In genomic region chr1:228393268-228393699, GRCh38 we compare ENCODE assay signal across 8 cellular contexts. TPM values are rescaled to one million over a fixed set of nuclear protein-coding genes. Genes with fewer than 3 reads are reported as not detected.
DNase-seq lines count a peak whose midpoint lies in the region; ATAC-seq and TF ChIP-seq lines count a peak whose summit lies in the region.

No MANE protein-coding gene starts in this region.

- H3K79me2 ChIP-seq in mammary epithelial cell (ENCODE audit: insufficient read depth, low read length), result peaks cover 9% of the 10 kb centered on the region

- peak overlapping the region in 3 of 7 donors; percentile 22 to 57 (median 28) for H3K27ac Mint-ChIP-seq in CD14-positive monocyte
- H3K27ac Mint-ChIP-seq in activated T-helper 2 cell treated with anti-CD3 and anti-CD28 coated beads, Interferon-gamma antibody, Interleukin-2, Interleukin-4, amounts not matched to agents 10 μg/mL and 5 μg/mL and 100 μg/mL, durations not matched to agents 14 hours and 24 hours and 36 hours, result no peak overlapping the region

- no peaks in the 10 kb centered on the region for H3K27me3 ChIP-seq in mammary epithelial cell (ENCODE audit: insufficient read depth, low read length)

- H3K27me3 Mint-ChIP-seq in CD14-positive monocyte (ENCODE audit: low read depth in 3 of 3), result peaks cover 0 to 7% (median 2%) of the 10 kb centered on the region in 3 donors
- no peaks in the 10 kb centered on the region for H3K27me3 Mint-ChIP-seq in activated T-helper 2 cell treated with anti-CD3 and anti-CD28 coated beads, Interferon-gamma antibody, Interleukin-2, Interleukin-4, amounts not matched to agents 10 μg/mL and 5 μg/mL and 100 μg/mL, durations not matched to agents 14 hours and 24 hours and 36 hours (ENCODE audit: low read depth)

- no peak overlapping the region for H3K27ac ChIP-seq in mammary epithelial cell (ENCODE audit: insufficient read depth, low read depth, low read length)

- peaks cover 48 to 57% of the 10 kb centered on the region in 2 donors for H3K36me3 Mint-ChIP-seq in CD14-positive monocyte
- H3K36me3 Mint-ChIP-seq in activated T-helper 2 cell treated with anti-CD3 and anti-CD28 coated beads, Interferon-gamma antibody, Interleukin-2, Interleukin-4, amounts not matched to agents 10 μg/mL and 5 μg/mL and 100 μg/mL, durations not matched to agents 14 hours and 24 hours and 36 hours (ENCODE audit: low read depth), result peaks cover 42% of the 10 kb centered on the region

- TF ChIP-seq CTCF in CD14-positive monocyte (IDR thresholded peaks at IDR 0.05) (peak; percentile 32), mammary epithelial cell (conservative IDR thresholded peaks at IDR 0.05 in 1 of 2, IDR thresholded peaks at IDR 0.05 in 1 of 2; ENCODE audit: extremely low read depth in 1 of 2, insufficient read depth in 1 of 2, low read depth in 1 of 2, low read length in 2 of 2) (peak; percentile 39 to 72)

- BruUV-seq in mammary epithelial cell (replicated peaks; lab: Mats Ljungman, UMichigan), result no TSS peak

- no peak overlapping the region for H2AFZ ChIP-seq in mammary epithelial cell (ENCODE audit: low read depth, low read length)

- CTCF ChIA-PET in mammary epithelial cell (lab: Charles Lee; ENCODE audit: low non-redundant PET), result no interaction called here

- intact Hi-C loops in CD14-positive monocyte (cut with micrococcal nuclease) (no loop called here), mammary epithelial cell (cut with micrococcal nuclease) (loop anchor here (1.0 to 5.0 kb wide), 4 partner anchors 128 to 396 kb away; no protein-coding TSS in a partner anchor)
- intact Hi-C loops in activated T-helper 2 cell treated with anti-CD3 and anti-CD28 coated beads, Interferon-gamma antibody, Interleukin-2, Interleukin-4, amounts not matched to agents 10 μg/mL and 5 μg/mL and 100 μg/mL, durations not matched to agents 14 hours and 24 hours and 36 hours (cut with micrococcal nuclease), result no loop called here

- H3K9ac ChIP-seq in mammary epithelial cell (ENCODE audit: insufficient read depth, low read length), result no peak overlapping the region

- no peaks in the 10 kb centered on the region for H3K9me3 ChIP-seq in mammary epithelial cell (replicated peaks; ENCODE audit: insufficient read depth, low read length)

- H3K4me1 ChIP-seq in mammary epithelial cell (ENCODE audit: insufficient read depth, low read length), result no peaks in the 10 kb centered on the region

- H3K4me1 Mint-ChIP-seq in CD14-positive monocyte, result no peaks in the 10 kb centered on the region
- peaks cover 8% of the 10 kb centered on the region for H3K4me1 Mint-ChIP-seq in activated T-helper 2 cell treated with anti-CD3 and anti-CD28 coated beads, Interferon-gamma antibody, Interleukin-2, Interleukin-4, amounts not matched to agents 10 μg/mL and 5 μg/mL and 100 μg/mL, durations not matched to agents 14 hours and 24 hours and 36 hours (ENCODE audit: low read depth)

- no peak overlapping the region for H3K4me2 ChIP-seq in mammary epithelial cell (ENCODE audit: insufficient read depth, low read depth, low read length)

- H3K4me3 ChIP-seq in mammary epithelial cell (replicated peaks in 1 of 3; ENCODE audit: insufficient read depth in 1 of 3, low read depth in 2 of 3, low read length in 3 of 3), result no peak overlapping the region

- TF ChIP-seq EP300 in Ishikawa (IDR thresholded peaks at IDR 0.05; ENCODE audit: borderline replicate concordance), result no peak

- peak; percentile 40; the same call in 1 of the 2 replicates for TF ChIP-seq RAD21 in Ishikawa (IDR thresholded peaks at IDR 0.05; ENCODE audit: low read depth)

- peaks cover 5% of the 10 kb centered on the region for H3K36me3 ChIP-seq in mammary epithelial cell (ENCODE audit: insufficient read depth, low read length)

- H3K9me3 Mint-ChIP-seq in CD14-positive monocyte, result no peaks in the 10 kb centered on the region
- no peaks in the 10 kb centered on the region for H3K9me3 Mint-ChIP-seq in activated T-helper 2 cell treated with anti-CD3 and anti-CD28 coated beads, Interferon-gamma antibody, Interleukin-2, Interleukin-4, amounts not matched to agents 10 μg/mL and 5 μg/mL and 100 μg/mL, durations not matched to agents 14 hours and 24 hours and 36 hours

- no peak for ATAC-seq in HG02852 (IDR thresholded peaks at IDR 0.05; ENCODE audit: unreplicated experiment)

- H3K4me3 Mint-ChIP-seq in CD14-positive monocyte, result no peak overlapping the region
- H3K4me3 Mint-ChIP-seq in activated T-helper 2 cell treated with anti-CD3 and anti-CD28 coated beads, Interferon-gamma antibody, Interleukin-2, Interleukin-4, amounts not matched to agents 10 μg/mL and 5 μg/mL and 100 μg/mL, durations not matched to agents 14 hours and 24 hours and 36 hours (ENCODE audit: low read depth), result no peak overlapping the region

- H4K20me1 ChIP-seq in mammary epithelial cell (ENCODE audit: insufficient read depth, low read length), result peaks cover 2% of the 10 kb centered on the region

- dilution Hi-C loops in mammary epithelial cell (cut with HindIII; ENCODE audit: low sequenced_read_pairs), result no loop called here

- DNase-seq in CD14-positive monocyte (ENCODE audit: low spot score), result peak; percentile 41
- DNase-seq in mammary epithelial cell, result no peak
- peak; percentile 76 to 80 for DNase-seq in lung microvascular endothelial cell (ENCODE audit: low read depth in 2 of 2)
- no peak for DNase-seq in activated T-helper 2 cell treated with anti-CD3 and anti-CD28 coated beads, Interferon-gamma antibody, Interleukin-2, Interleukin-4, amounts not matched to agents 10 μg/mL and 5 μg/mL and 100 μg/mL, durations not matched to agents 14 hours and 24 hours and 36 hours (ENCODE audit: low spot score)
- no peak for DNase-seq in GDM1 (lab: John Stamatoyannopoulos, UW)
- DNase-seq in middle frontal gyrus (ENCODE audit: extremely low spot score, low spot score), result no peak

- 38% methylated on average over 8 of the region's 8 CpGs for WGBS in mammary epithelial cell (ENCODE audit: low coverage, missing lambda C conversion rate)

- in situ Hi-C loops in mammary epithelial cell (cut with MboI; ENCODE audit: low sequenced_read_pairs in 2 of 2), result no loop called here

TF ChIP-seq in Ishikawa, 13 proteins besides CTCF, POLR2A, EP300 and RAD21 (continues in another document):
- TF ChIP-seq ZBTB7A (IDR thresholded peaks at IDR 0.05; ENCODE audit: low read depth) (no peak), FOXM1 (IDR thresholded peaks at IDR 0.05; ENCODE audit: borderline replicate concordance, low read depth) (no peak), TEAD4 (IDR thresholded peaks at IDR 0.05) (no peak), NFIC (IDR thresholded peaks at IDR 0.05) (no peak), TAF1 (IDR thresholded peaks at IDR 0.05; ENCODE audit: low read depth) (no peak), USF1 (IDR thresholded peaks at IDR 0.05) (no peak), YY1 (IDR thresholded peaks at IDR 0.05; ENCODE audit: low read depth) (no peak), TCF12 (IDR thresholded peaks at IDR 0.05; ENCODE audit: low read depth) (no peak), CEBPB (IDR thresholded peaks at IDR 0.05) (no peak), EGR1 (IDR thresholded peaks at IDR 0.05) (no peak), REST (IDR thresholded peaks at IDR 0.05; ENCODE audit: low read depth) (no peak), CREB1 (IDR thresholded peaks at IDR 0.05; ENCODE audit: low read depth) (no peak)

RNA-seq across cellular contexts. Expression of gene TRIM11, which starts 13.4 kb away (rescaled TPM):
- polyA plus RNA-seq in CD14-positive monocyte (1 to 10 TPM; 9.1 to 9.4 TPM), mammary epithelial cell (17.3 TPM)
- total RNA-seq in mammary epithelial cell (10 to 100 TPM; 29.8 to 39.6 TPM), lung microvascular endothelial cell (8.7 and 12.3 TPM in 2 replicates)
- 34.0 TPM for polyA minus RNA-seq in mammary epithelial cell
- total RNA-seq in activated T-helper 2 cell treated with anti-CD3 and anti-CD28 coated beads, Interferon-gamma antibody, Interleukin-2, Interleukin-4, amounts not matched to agents 10 μg/mL and 5 μg/mL and 100 μg/mL, durations not matched to agents 14 hours and 24 hours and 36 hours, result 58.3 and 60.5 TPM in 2 replicates

RNA-seq across cellular contexts. Expression of gene TRIM17, which starts 23.4 kb away (rescaled TPM):
- polyA plus RNA-seq in CD14-positive monocyte, result not detected
- 1 to 10 TPM; 1.9 to 6.7 TPM for total RNA-seq in mammary epithelial cell
- 0.27 TPM for polyA plus RNA-seq in mammary epithelial cell
- not detected for polyA minus RNA-seq in mammary epithelial cell
- not detected in 2 replicates for total RNA-seq in lung microvascular endothelial cell
- 2.3 and 2.7 TPM in 2 replicates for total RNA-seq in activated T-helper 2 cell treated with anti-CD3 and anti-CD28 coated beads, Interferon-gamma antibody, Interleukin-2, Interleukin-4, amounts not matched to agents 10 μg/mL and 5 μg/mL and 100 μg/mL, durations not matched to agents 14 hours and 24 hours and 36 hours

Comparison
In these comparisons a context has a peak if more than half of its experiments do, and no peak if none do; other contexts are left out.
1. DNase-seq: peak in CD14-positive monocyte (single experiment) and lung microvascular endothelial cell (2 of 2); none in mammary epithelial cell (single experiment), activated T-helper 2 cell treated with anti-CD3 and anti-CD28 coated beads, Interferon-gamma antibody, Interleukin-2, Interleukin-4, amounts not matched to agents 10 μg/mL and 5 μg/mL and 100 μg/mL, durations not matched to agents 14 hours and 24 hours and 36 hours (single experiment), GDM1 (single experiment) and middle frontal gyrus (single experiment).